Comparison of ENCODE assay signal across 8 cellular contexts in genomic region chr12:107760817-107761501, GRCh38. TPM values are rescaled to one million over a fixed set of nuclear protein-coding genes. Genes with fewer than 3 reads are reported as not detected.
A peak's percentile ranks its signal among the peaks of the same experiment; 100 is the strongest.
DNase-seq lines count a peak whose midpoint lies in the region; ATAC-seq and TF ChIP-seq lines count a peak whose summit lies in the region.

A gene with protein sequence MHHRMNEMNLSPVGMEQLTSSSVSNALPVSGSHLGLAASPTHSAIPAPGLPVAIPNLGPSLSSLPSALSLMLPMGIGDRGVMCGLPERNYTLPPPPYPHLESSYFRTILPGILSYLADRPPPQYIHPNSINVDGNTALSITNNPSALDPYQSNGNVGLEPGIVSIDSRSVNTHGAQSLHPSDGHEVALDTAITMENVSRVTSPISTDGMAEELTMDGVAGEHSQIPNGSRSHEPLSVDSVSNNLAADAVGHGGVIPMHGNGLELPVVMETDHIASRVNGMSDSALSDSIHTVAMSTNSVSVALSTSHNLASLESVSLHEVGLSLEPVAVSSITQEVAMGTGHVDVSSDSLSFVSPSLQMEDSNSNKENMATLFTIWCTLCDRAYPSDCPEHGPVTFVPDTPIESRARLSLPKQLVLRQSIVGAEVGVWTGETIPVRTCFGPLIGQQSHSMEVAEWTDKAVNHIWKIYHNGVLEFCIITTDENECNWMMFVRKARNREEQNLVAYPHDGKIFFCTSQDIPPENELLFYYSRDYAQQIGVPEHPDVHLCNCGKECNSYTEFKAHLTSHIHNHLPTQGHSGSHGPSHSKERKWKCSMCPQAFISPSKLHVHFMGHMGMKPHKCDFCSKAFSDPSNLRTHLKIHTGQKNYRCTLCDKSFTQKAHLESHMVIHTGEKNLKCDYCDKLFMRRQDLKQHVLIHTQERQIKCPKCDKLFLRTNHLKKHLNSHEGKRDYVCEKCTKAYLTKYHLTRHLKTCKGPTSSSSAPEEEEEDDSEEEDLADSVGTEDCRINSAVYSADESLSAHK (minus strand): TSS chr12:107761137. CDS start chr12:107760515, 622 bp downstream.

- H3K9me3 Mint-ChIP-seq in activated T-helper 2 cell treated with anti-CD3 and anti-CD28 coated beads, Interferon-gamma antibody, Interleukin-2, Interleukin-4, amounts not matched to agents 10 μg/mL and 5 μg/mL and 100 μg/mL, durations not matched to agents 14 hours and 24 hours and 36 hours, result peaks cover 5% of the 10 kb centered on the region
- H3K9me3 Mint-ChIP-seq in natural killer cell treated with Interleukin-12 subunit alpha and Interleukin-12 subunit beta and Interleukin-15 and Interleukin-18, amount 100 ng/mL, for 72 hours, result no peaks in the 10 kb centered on the region

- peak within 1 kb of the TSS; percentile 94 for H3K4me3 ChIP-seq in LNCaP clone FGC (ENCODE audit: low read depth, low read length)

- H3K27ac ChIP-seq in RWPE1, result peak within 1 kb of the TSS; percentile 77

- peaks cover 3% of the 10 kb centered on the region for H3K27me3 Mint-ChIP-seq in activated T-helper 2 cell treated with anti-CD3 and anti-CD28 coated beads, Interferon-gamma antibody, Interleukin-2, Interleukin-4, amounts not matched to agents 10 μg/mL and 5 μg/mL and 100 μg/mL, durations not matched to agents 14 hours and 24 hours and 36 hours (ENCODE audit: low read depth)
- H3K27me3 Mint-ChIP-seq in natural killer cell treated with Interleukin-12 subunit alpha and Interleukin-12 subunit beta and Interleukin-15 and Interleukin-18, amount 100 ng/mL, for 72 hours, result no peaks in the 10 kb centered on the region

- TF ChIP-seq CTCF in LNCaP clone FGC (IDR thresholded peaks at IDR 0.05; ENCODE audit: control insufficient read depth, extremely low read depth, insufficient read depth), result peak; percentile 89
- TF ChIP-seq CTCF in RWPE1 (conservative IDR thresholded peaks at IDR 0.05; ENCODE audit: low read depth), result peak; percentile 46

- POLR2A ChIA-PET in RWPE1 (lab: Yijun Ruan, JAX; ENCODE audit: low non-redundant PET), result no interaction called here

- peak within 1 kb of the TSS; percentile 82 for H3K27ac Mint-ChIP-seq in activated T-helper 2 cell treated with anti-CD3 and anti-CD28 coated beads, Interferon-gamma antibody, Interleukin-2, Interleukin-4, amounts not matched to agents 10 μg/mL and 5 μg/mL and 100 μg/mL, durations not matched to agents 14 hours and 24 hours and 36 hours
- H3K27ac Mint-ChIP-seq in natural killer cell treated with Interleukin-12 subunit alpha and Interleukin-12 subunit beta and Interleukin-15 and Interleukin-18, amount 100 ng/mL, for 72 hours, result peak within 1 kb of the TSS; percentile 82 to 89

- intact Hi-C loops in activated T-helper 2 cell treated with anti-CD3 and anti-CD28 coated beads, Interferon-gamma antibody, Interleukin-2, Interleukin-4, amounts not matched to agents 10 μg/mL and 5 μg/mL and 100 μg/mL, durations not matched to agents 14 hours and 24 hours and 36 hours (cut with micrococcal nuclease), result loop anchor here (1.0 to 2.0 kb wide), 2 partner anchors 76 to 124 kb away; partner anchors contain the start of gene PWP1

- peaks cover 35% of the 10 kb centered on the region for H3K36me3 Mint-ChIP-seq in activated T-helper 2 cell treated with anti-CD3 and anti-CD28 coated beads, Interferon-gamma antibody, Interleukin-2, Interleukin-4, amounts not matched to agents 10 μg/mL and 5 μg/mL and 100 μg/mL, durations not matched to agents 14 hours and 24 hours and 36 hours (ENCODE audit: low read depth)
- peaks cover 6% of the 10 kb centered on the region for H3K36me3 Mint-ChIP-seq in natural killer cell treated with Interleukin-12 subunit alpha and Interleukin-12 subunit beta and Interleukin-15 and Interleukin-18, amount 100 ng/mL, for 72 hours

- ATAC-seq in natural killer cell treated with Interleukin-12 subunit alpha and Interleukin-12 subunit beta and Interleukin-15 and Interleukin-18, amount 100 ng/mL, for 72 hours, result peak; percentile 99
- peak; percentile 96 for ATAC-seq in stimulated activated naive CD8-positive, alpha-beta T cell treated with anti-CD3 and anti-CD28 coated beads, Interleukin-15, Interleukin-2, amounts not matched to agents 100 U/mL and 50 U/mL, for 24 hours

- H3K4me1 Mint-ChIP-seq in activated T-helper 2 cell treated with anti-CD3 and anti-CD28 coated beads, Interferon-gamma antibody, Interleukin-2, Interleukin-4, amounts not matched to agents 10 μg/mL and 5 μg/mL and 100 μg/mL, durations not matched to agents 14 hours and 24 hours and 36 hours (ENCODE audit: low read depth), result peaks cover 27% of the 10 kb centered on the region
- H3K4me1 Mint-ChIP-seq in natural killer cell treated with Interleukin-12 subunit alpha and Interleukin-12 subunit beta and Interleukin-15 and Interleukin-18, amount 100 ng/mL, for 72 hours (ENCODE audit: low read depth in 2 of 2), result peaks cover 24 to 27% of the 10 kb centered on the region in 2 donors

- peak within 1 kb of the TSS; percentile 91 for H3K4me3 Mint-ChIP-seq in activated T-helper 2 cell treated with anti-CD3 and anti-CD28 coated beads, Interferon-gamma antibody, Interleukin-2, Interleukin-4, amounts not matched to agents 10 μg/mL and 5 μg/mL and 100 μg/mL, durations not matched to agents 14 hours and 24 hours and 36 hours (ENCODE audit: low read depth)
- H3K4me3 Mint-ChIP-seq in natural killer cell treated with Interleukin-12 subunit alpha and Interleukin-12 subunit beta and Interleukin-15 and Interleukin-18, amount 100 ng/mL, for 72 hours, result peak within 1 kb of the TSS; percentile 95

- DNase-seq in ELF-1 (ENCODE audit: low read depth, low spot score), result peak; percentile 95
- DNase-seq in H4 (ENCODE audit: low spot score), result peak; percentile 91
- DNase-seq in LNCaP clone FGC (ENCODE audit: low read depth), result peak; percentile 65
- peak; percentile 97 for DNase-seq in RWPE1 (ENCODE audit: low spot score)
- peak; percentile 91 for DNase-seq in activated T-helper 2 cell treated with anti-CD3 and anti-CD28 coated beads, Interferon-gamma antibody, Interleukin-2, Interleukin-4, amounts not matched to agents 10 μg/mL and 5 μg/mL and 100 μg/mL, durations not matched to agents 14 hours and 24 hours and 36 hours (ENCODE audit: low spot score)
- DNase-seq in fibroblast of peridontal ligament (ENCODE audit: extremely low read depth), result peak; percentile 90
- DNase-seq in natural killer cell treated with Interleukin-12 subunit alpha and Interleukin-12 subunit beta and Interleukin-15 and Interleukin-18, amount 100 ng/mL, for 72 hours (ENCODE audit: low spot score), result peak; percentile 96
- peak; percentile 92 for DNase-seq in stimulated activated naive CD8-positive, alpha-beta T cell treated with anti-CD3 and anti-CD28 coated beads, Interleukin-15, Interleukin-2, amounts not matched to agents 100 U/mL and 50 U/mL, for 24 hours

- CTCF ChIA-PET in RWPE1 (lab: Yijun Ruan, JAX), result interaction anchor here (0.7 kb wide), 1 partner anchor 124 kb away, joined by 3 read pairs; no protein-coding TSS in a partner anchor

RNA-seq across cellular contexts. Expression of the gene that starts here (rescaled TPM):
- total RNA-seq in H4 (2014; rRNA removed; shearing (Covaris generic)), result 20.3 and 35.0 TPM in 2 replicates
- total RNA-seq in activated T-helper 2 cell treated with anti-CD3 and anti-CD28 coated beads, Interferon-gamma antibody, Interleukin-2, Interleukin-4, amounts not matched to agents 10 μg/mL and 5 μg/mL and 100 μg/mL, durations not matched to agents 14 hours and 24 hours and 36 hours, result 30.5 and 34.4 TPM in 2 replicates
- total RNA-seq in natural killer cell treated with Interleukin-12 subunit alpha and Interleukin-12 subunit beta and Interleukin-15 and Interleukin-18, amount 100 ng/mL, for 72 hours, result 10 to 100 TPM; 27.0 to 36.9 TPM

Comparison
In these comparisons a context has a peak if more than half of its experiments do, and no peak if none do; other contexts are left out.
1. Peak in every context shown above with its lines: DNase-seq, ATAC-seq, H3K4me3 ChIP-seq and H3K27ac ChIP-seq.